21 cellular contexts compared by ENCODE assay signal in genomic region chr1:94912263-94912986, GRCh38. TPM values are rescaled to one million over a fixed set of nuclear protein-coding genes. Genes with fewer than 3 reads are reported as not detected.
A peak's percentile ranks its signal among the peaks of the same experiment; 100 is the strongest.
DNase-seq lines count a peak whose midpoint lies in the region; ATAC-seq and TF ChIP-seq lines count a peak whose summit lies in the region.
"Had no signal": no experiment of that assay in that cellular context is flagged by ENCODE, and none has a peak within 500 bp of the region (broad histone marks: within the 10 kb centered on the region; RNA-seq: fewer than 3 reads in every experiment).

No MANE protein-coding gene starts in this region.

- peak overlapping the region; percentile 2 for H3K4me2 ChIP-seq in smooth muscle cell

- H2AFZ ChIP-seq in smooth muscle cell (ENCODE audit: low read depth), result no peak overlapping the region

- peaks cover 72% of the 10 kb centered on the region for H3K4me1 Mint-ChIP-seq in WTC11
- H3K4me1 Mint-ChIP-seq: activated CD4-positive, alpha-beta T cell treated with anti-CD3 and anti-CD28 coated beads, Interleukin-2, amount 10 ng/mL, durations not matched to agents 24 days and 14 days had no signal

- TF ChIP-seq POLR2A in right lobe of liver (IDR thresholded peaks at IDR 0.05) (no peak), adrenal gland (IDR thresholded peaks at IDR 0.05) (no peak)

- TF ChIP-seq CTCF in HEK293 (tag by site-specific recombination; IDR thresholded peaks at IDR 0.05) (no peak), WTC11 (IDR thresholded peaks at IDR 0.05) (no peak), right lobe of liver (IDR thresholded peaks at IDR 0.05) (no peak), smooth muscle cell (IDR thresholded peaks at IDR 0.05; ENCODE audit: borderline replicate concordance, insufficient read depth, poor library complexity, severe bottlenecking) (no peak), adrenal gland (IDR thresholded peaks at IDR 0.05) (no peak)

- no peak for DNase-seq in WTC11 (ENCODE audit: low spot score)
- no peak for DNase-seq in right lobe of liver
- no peak for DNase-seq in smooth muscle cell (lab: John Stamatoyannopoulos, UW; ENCODE audit: unreplicated experiment)
- no peak for DNase-seq in adrenal gland
- DNase-seq in 8988T, result no peak
- DNase-seq in mucosa of gallbladder (ENCODE audit: low spot score), result no peak
- no peak for DNase-seq in HuH-7 (ENCODE audit: low spot score)
- DNase-seq: activated CD4-positive, alpha-beta T cell treated with anti-CD3 and anti-CD28 coated beads, Interleukin-2, amount 10 ng/mL, durations not matched to agents 24 days and 14 days; CD4-positive, alpha-beta T cell; GF-D8; left colon; NCI-H2081 treated with DMSO at 0.1 percent for 48 hours; NCI-H510A; stimulated activated CD4-positive, alpha-beta T cell treated with anti-CD3 and anti-CD28 coated beads, Interleukin-4, amount 100 ng/mL, for 1 hour had no signal

- POLR2A ChIA-PET in HEK293 (lab: Yijun Ruan, JAX) (no interaction called here), WTC11 (lab: Charles Lee) (no interaction called here)

- WGBS in right lobe of liver (ENCODE audit: insufficient coverage, low coverage, low lambda C conversion rate, missing lambda C conversion rate), result 43% methylated on average over 6 of the region's 8 CpGs
- 73% methylated on average over 8 of the region's 8 CpGs for WGBS in smooth muscle cell (ENCODE audit: low lambda C conversion rate)
- 60 to 75% (median 65%) methylated on average over 8 of the region's 8 CpGs for WGBS in adrenal gland, 4 donors

- no peak overlapping the region for H3K4me3 Mint-ChIP-seq in WTC11
- H3K4me3 Mint-ChIP-seq: activated CD4-positive, alpha-beta T cell treated with anti-CD3 and anti-CD28 coated beads, Interleukin-2, amount 10 ng/mL, durations not matched to agents 24 days and 14 days; CD4-positive, alpha-beta T cell had no signal

- intact Hi-C loops in right lobe of liver (cut with DNase I) (no loop called here), adrenal gland (cut with DNase I) (no loop called here)

- H3F3A ChIP-seq in smooth muscle cell (ENCODE audit: low read depth), result peaks cover 6% of the 10 kb centered on the region

- ATAC-seq in WTC11, result no peak
- ATAC-seq in right lobe of liver, result peak; percentile 17 to 45 (median 32)
- ATAC-seq: GM12878 had no signal

- H3K27me3 Mint-ChIP-seq in WTC11 (ENCODE audit: low read depth), result no peaks in the 10 kb centered on the region

- H3K9me3 ChIP-seq in HEK293 (ENCODE audit: control insufficient read depth, insufficient read depth, low read depth, low read length) (no peaks in the 10 kb centered on the region), right lobe of liver (no peaks in the 10 kb centered on the region), smooth muscle cell (replicated peaks; ENCODE audit: low read depth) (no peaks in the 10 kb centered on the region), adrenal gland (replicated peaks in 1 of 3) (no peaks in the 10 kb centered on the region)
- H3K9me3 ChIP-seq: breast epithelium, HAP-1, neutrophil, suprapubic skin had no signal

- H3K4me3 ChIP-seq in HEK293 (ENCODE audit: low read depth, low read length) (no peak overlapping the region), right lobe of liver (no peak overlapping the region), smooth muscle cell (no peak overlapping the region), adrenal gland (no peak overlapping the region)
- H3K4me3 ChIP-seq: GM12878, HAP-1, suprapubic skin had no signal

- H3K9me3 Mint-ChIP-seq in WTC11, result no peaks in the 10 kb centered on the region
- H3K9me3 Mint-ChIP-seq: activated CD4-positive, alpha-beta T cell treated with anti-CD3 and anti-CD28 coated beads, Interleukin-2, amount 10 ng/mL, durations not matched to agents 24 days and 14 days; CD4-positive, alpha-beta T cell had no signal

- H3K27ac Mint-ChIP-seq in WTC11, result peak overlapping the region; percentile 46
- H3K27ac Mint-ChIP-seq: activated CD4-positive, alpha-beta T cell treated with anti-CD3 and anti-CD28 coated beads, Interleukin-2, amount 10 ng/mL, durations not matched to agents 24 days and 14 days; CD4-positive, alpha-beta T cell had no signal

- peaks cover 16% of the 10 kb centered on the region for H3K36me3 Mint-ChIP-seq in WTC11

- H3K36me3 ChIP-seq in HEK293 (ENCODE audit: control insufficient read depth in 2 of 2, insufficient read depth in 1 of 2, low read length in 2 of 2) (peaks cover 0 to 3% of the 10 kb centered on the region in 2 experiments; a peak in 2 of 3 replicates), right lobe of liver (no peaks in the 10 kb centered on the region), smooth muscle cell (ENCODE audit: low read depth) (peaks cover 3% of the 10 kb centered on the region), adrenal gland (replicated peaks in 1 of 2) (peaks cover 0 to 8% of the 10 kb centered on the region in 2 donors)
- H3K36me3 ChIP-seq: breast epithelium, neutrophil, suprapubic skin had no signal

- no peak overlapping the region for H3K9ac ChIP-seq in smooth muscle cell (ENCODE audit: low read depth)

- peaks cover 100% of the 10 kb centered on the region for H3K79me2 ChIP-seq in smooth muscle cell (ENCODE audit: low read depth)

- H4K20me1 ChIP-seq in smooth muscle cell (ENCODE audit: low read depth), result peaks cover 100% of the 10 kb centered on the region

- peaks cover 18% of the 10 kb centered on the region for H3K4me1 ChIP-seq in HEK293 (ENCODE audit: control insufficient read depth, insufficient read depth, low read length)
- H3K4me1 ChIP-seq in right lobe of liver, result peaks cover 0 to 30% (median 3%) of the 10 kb centered on the region in 4 donors
- peaks cover 20% of the 10 kb centered on the region for H3K4me1 ChIP-seq in smooth muscle cell (ENCODE audit: low read depth)
- peaks cover 51 to 81% of the 10 kb centered on the region in 2 donors for H3K4me1 ChIP-seq in adrenal gland (replicated peaks in 1 of 2)
- H3K4me1 ChIP-seq: breast epithelium, suprapubic skin had no signal

- no peak overlapping the region for H3K27ac ChIP-seq in HEK293 (ENCODE audit: extremely low read depth, low read depth, low read length)
- H3K27ac ChIP-seq in right lobe of liver, result no peak overlapping the region
- peak overlapping the region; percentile 46 for H3K27ac ChIP-seq in smooth muscle cell (ENCODE audit: low read depth)
- no peak overlapping the region for H3K27ac ChIP-seq in adrenal gland
- H3K27ac ChIP-seq: HL-60, neutrophil, suprapubic skin had no signal

- CTCF ChIA-PET in HEK293 (lab: Yijun Ruan, JAX), result no interaction called here
- CTCF ChIA-PET in WTC11 (lab: Charles Lee), result interaction anchor here (1.0 kb wide), 1 partner anchor 131 kb away, joined by 6 read pairs; no protein-coding TSS in a partner anchor

- H3K27me3 ChIP-seq in right lobe of liver, result no peaks in the 10 kb centered on the region
- no peaks in the 10 kb centered on the region for H3K27me3 ChIP-seq in smooth muscle cell (ENCODE audit: low read depth)
- no peaks in the 10 kb centered on the region for H3K27me3 ChIP-seq in adrenal gland
- H3K27me3 ChIP-seq: breast epithelium, suprapubic skin had no signal

TF ChIP-seq in HEK293, 187 proteins besides CTCF, POLR2A, EP300 and RAD21:
- TF ChIP-seq ZIC2 (tag by site-specific recombination; IDR thresholded peaks at IDR 0.05) (peak; percentile 43; the same call in 1 of the 2 replicates), ZXDB (tag by site-specific recombination; IDR thresholded peaks at IDR 0.05) (no peak), ZNF692 (tag by site-specific recombination; IDR thresholded peaks at IDR 0.05) (0 out of 2 replicates have a peak, but pooled peaks have one; percentile 22)
TF ChIP-seq in HEK293: peak in this region for 2.

TF ChIP-seq in WTC11, 78 proteins besides CTCF, POLR2A, EP300 and RAD21 (continues in another document):
- TF ChIP-seq ZNF121 (CRISPR knock-in tag; IDR thresholded peaks at IDR 0.05) (no peak), ZNF219 (CRISPR knock-in tag; IDR thresholded peaks at IDR 0.05; ENCODE audit: borderline replicate concordance) (no peak), TCF7 (CRISPR knock-in tag; IDR thresholded peaks at IDR 0.05; ENCODE audit: low read depth) (no peak), FOXK1 (CRISPR knock-in tag; IDR thresholded peaks at IDR 0.05) (no peak), E2F5 (CRISPR knock-in tag; IDR thresholded peaks at IDR 0.05) (no peak), GRHL2 (CRISPR knock-in tag; IDR thresholded peaks at IDR 0.05; ENCODE audit: insufficient replicate concordance, severe bottlenecking) (no peak), ZNF425 (CRISPR knock-in tag; conservative IDR thresholded peaks at IDR 0.05) (no peak), SOX15 (CRISPR knock-in tag; IDR thresholded peaks at IDR 0.05) (no peak)

RNA-seq across cellular contexts. Expression of gene CNN3, which starts 14.5 kb away (rescaled TPM):
- total RNA-seq in WTC11 (2021) (183 to 187 TPM (median 185 TPM) in 3 replicates), right lobe of liver (100 to 1,000 TPM in 2 of 6 experiments, 10 to 100 TPM in 4; 90.5 to 125 (median 99.3) TPM), smooth muscle cell (467 and 525 TPM in 2 replicates), adrenal gland (100 to 1,000 TPM; 320 to 766 (median 424) TPM), mucosa of gallbladder (171 TPM)
- polyA plus RNA-seq in smooth muscle cell (545 and 633 TPM in 2 replicates), adrenal gland (100 to 1,000 TPM in 2 of 3 donors, 10 to 100 TPM in 1; 97.3 to 418 (median 131) TPM)
